In the genomic region with DNA sequence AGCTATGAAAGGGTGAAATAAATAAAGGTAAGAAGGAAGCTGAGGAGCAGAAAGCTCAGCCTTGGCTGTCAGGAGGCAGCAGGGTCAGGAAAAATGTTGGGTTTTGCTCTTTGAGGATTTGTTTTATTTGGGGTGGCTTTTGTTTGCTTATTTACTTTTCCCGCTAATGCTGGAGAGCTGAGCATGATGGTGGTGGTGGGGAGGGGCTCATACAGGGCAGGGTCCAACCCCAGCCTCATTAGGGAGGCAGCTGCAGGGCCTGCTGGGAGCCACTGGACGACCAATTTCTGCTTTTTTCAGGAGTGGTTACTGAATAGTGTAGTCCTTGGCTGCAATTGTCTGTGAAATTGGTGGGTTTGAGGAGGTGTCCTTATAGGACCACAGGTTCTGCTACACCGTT, we compare ENCODE assay signal across 10 cellular contexts. TPM values are rescaled to one million over a fixed set of nuclear protein-coding genes. Genes with fewer than 3 reads are reported as not detected.
DNase-seq lines count a peak whose midpoint lies in the region; ATAC-seq lines count a peak whose summit lies in the region.
"Had no signal": no experiment of that assay in that cellular context is flagged by ENCODE, and none has a peak within 500 bp of the region (broad histone marks: within the 10 kb centered on the region; RNA-seq: fewer than 3 reads in every experiment).

No MANE protein-coding gene starts in this region.

- H3K36me3 Mint-ChIP-seq in activated naive CD8-positive, alpha-beta T cell treated with anti-CD3 and anti-CD28 coated beads, Interleukin-2, amount 10 ng/mL, durations not matched to agents 7 days and 5 days: peaks cover 51% of the 10 kb centered on the region
- H3K36me3 Mint-ChIP-seq in natural killer cell treated with Interleukin-12 subunit alpha and Interleukin-12 subunit beta and Interleukin-15 and Interleukin-18, amount 100 ng/mL, for 72 hours: peaks cover 19% of the 10 kb centered on the region

- H3K27me3 Mint-ChIP-seq in activated naive CD8-positive, alpha-beta T cell treated with anti-CD3 and anti-CD28 coated beads, Interleukin-2, amount 10 ng/mL, durations not matched to agents 7 days and 5 days: no peaks in the 10 kb centered on the region
- no peaks in the 10 kb centered on the region for H3K27me3 Mint-ChIP-seq in natural killer cell treated with Interleukin-12 subunit alpha and Interleukin-12 subunit beta and Interleukin-15 and Interleukin-18, amount 100 ng/mL, for 72 hours

- H3K9me3 Mint-ChIP-seq in activated naive CD8-positive, alpha-beta T cell treated with anti-CD3 and anti-CD28 coated beads, Interleukin-2, amount 10 ng/mL, durations not matched to agents 7 days and 5 days: no peaks in the 10 kb centered on the region
- H3K9me3 Mint-ChIP-seq in natural killer cell treated with Interleukin-12 subunit alpha and Interleukin-12 subunit beta and Interleukin-15 and Interleukin-18, amount 100 ng/mL, for 72 hours: no peaks in the 10 kb centered on the region

- peak; percentile 48 for DNase-seq in NCI-H748 (lab: John Stamatoyannopoulos, UW; ENCODE audit: unreplicated experiment)
- DNase-seq in NCI-H748 treated with DMSO at 0.1 percent for 48 hours (lab: John Stamatoyannopoulos, UW): no peak
- peak; percentile 37 for DNase-seq in HuH-7 (ENCODE audit: low spot score)
- DNase-seq in activated naive CD8-positive, alpha-beta T cell treated with anti-CD3 and anti-CD28 coated beads, Interleukin-2, amount 10 ng/mL, durations not matched to agents 7 days and 5 days: no peak
- DNase-seq in natural killer cell treated with Interleukin-12 subunit alpha and Interleukin-12 subunit beta and Interleukin-15 and Interleukin-18, amount 100 ng/mL, for 72 hours (ENCODE audit: low spot score): no peak
- no peak for DNase-seq in GM19238 (ENCODE audit: insufficient read length, low spot score)
- no peak for DNase-seq in NCI-H510A treated with DMSO at 0.1 percent for 48 hours (lab: John Stamatoyannopoulos, UW)
- DNase-seq in ureter (ENCODE audit: low spot score): no peak
- DNase-seq: NCI-H2107 had no signal

- ATAC-seq in activated naive CD8-positive, alpha-beta T cell treated with anti-CD3 and anti-CD28 coated beads, Interleukin-2, amount 10 ng/mL, durations not matched to agents 7 days and 5 days (ENCODE audit: low read depth): no peak
- ATAC-seq in natural killer cell treated with Interleukin-12 subunit alpha and Interleukin-12 subunit beta and Interleukin-15 and Interleukin-18, amount 100 ng/mL, for 72 hours: no peak
- ATAC-seq: Panc1 had no signal

- peak overlapping the region; percentile 81 for H3K27ac Mint-ChIP-seq in activated naive CD8-positive, alpha-beta T cell treated with anti-CD3 and anti-CD28 coated beads, Interleukin-2, amount 10 ng/mL, durations not matched to agents 7 days and 5 days
- H3K27ac Mint-ChIP-seq in natural killer cell treated with Interleukin-12 subunit alpha and Interleukin-12 subunit beta and Interleukin-15 and Interleukin-18, amount 100 ng/mL, for 72 hours: peak overlapping the region; percentile 75 to 78

- POLR2A ChIA-PET in activated naive CD8-positive, alpha-beta T cell treated with anti-CD3 and anti-CD28 coated beads, Interleukin-2, amount 10 ng/mL, durations not matched to agents 7 days and 5 days (lab: Charles Lee): interaction anchor here (1.0 to 2.8 kb wide), 7 partner anchors 8 to 74 kb away, joined by 3 to 23 read pairs (median 5); no protein-coding TSS in a partner anchor

- peaks cover 53% of the 10 kb centered on the region for H3K4me1 Mint-ChIP-seq in activated naive CD8-positive, alpha-beta T cell treated with anti-CD3 and anti-CD28 coated beads, Interleukin-2, amount 10 ng/mL, durations not matched to agents 7 days and 5 days
- H3K4me1 Mint-ChIP-seq in natural killer cell treated with Interleukin-12 subunit alpha and Interleukin-12 subunit beta and Interleukin-15 and Interleukin-18, amount 100 ng/mL, for 72 hours (ENCODE audit: low read depth in 2 of 2): peaks cover 52 to 75% of the 10 kb centered on the region in 2 donors

- H3K4me3 Mint-ChIP-seq in activated naive CD8-positive, alpha-beta T cell treated with anti-CD3 and anti-CD28 coated beads, Interleukin-2, amount 10 ng/mL, durations not matched to agents 7 days and 5 days: peak overlapping the region; percentile 66
- peak overlapping the region; percentile 78 for H3K4me3 Mint-ChIP-seq in natural killer cell treated with Interleukin-12 subunit alpha and Interleukin-12 subunit beta and Interleukin-15 and Interleukin-18, amount 100 ng/mL, for 72 hours

RNA-seq across cellular contexts. Expression of gene CCM2, which starts 36.3 kb away (rescaled TPM):
- 100 to 1,000 TPM; 126 to 132 TPM for total RNA-seq in activated naive CD8-positive, alpha-beta T cell treated with anti-CD3 and anti-CD28 coated beads, Interleukin-2, amount 10 ng/mL, durations not matched to agents 7 days and 5 days
- 10 to 100 TPM; 59.2 to 68.4 TPM for total RNA-seq in natural killer cell treated with Interleukin-12 subunit alpha and Interleukin-12 subunit beta and Interleukin-15 and Interleukin-18, amount 100 ng/mL, for 72 hours
- total RNA-seq in ureter: 31.1 TPM

RNA-seq across cellular contexts. Expression of gene NACAD, which starts 52.5 kb away (rescaled TPM):
- total RNA-seq in activated naive CD8-positive, alpha-beta T cell treated with anti-CD3 and anti-CD28 coated beads, Interleukin-2, amount 10 ng/mL, durations not matched to agents 7 days and 5 days: under 1 TPM; 0.08 to 0.11 TPM
- total RNA-seq in natural killer cell treated with Interleukin-12 subunit alpha and Interleukin-12 subunit beta and Interleukin-15 and Interleukin-18, amount 100 ng/mL, for 72 hours: 1 to 10 TPM; 1.1 to 1.9 TPM
- 5.7 TPM for total RNA-seq in ureter

RNA-seq across cellular contexts. Expression of gene MYO1G, which starts 57.5 kb away (rescaled TPM):
- 100 to 1,000 TPM; 382 to 403 TPM for total RNA-seq in activated naive CD8-positive, alpha-beta T cell treated with anti-CD3 and anti-CD28 coated beads, Interleukin-2, amount 10 ng/mL, durations not matched to agents 7 days and 5 days
- total RNA-seq in natural killer cell treated with Interleukin-12 subunit alpha and Interleukin-12 subunit beta and Interleukin-15 and Interleukin-18, amount 100 ng/mL, for 72 hours: 100 to 1,000 TPM; 465 to 518 TPM
- 6.0 TPM for total RNA-seq in ureter

Comparison
In these comparisons a context has a peak if more than half of its experiments do, and no peak if none do; other contexts are left out.
1. DNase-seq: peak in NCI-H748 (single experiment) and HuH-7 (single experiment); none in NCI-H748 treated with DMSO at 0.1 percent for 48 hours (single experiment), activated naive CD8-positive, alpha-beta T cell treated with anti-CD3 and anti-CD28 coated beads, Interleukin-2, amount 10 ng/mL, durations not matched to agents 7 days and 5 days (single experiment), natural killer cell treated with Interleukin-12 subunit alpha and Interleukin-12 subunit beta and Interleukin-15 and Interleukin-18, amount 100 ng/mL, for 72 hours (single experiment), GM19238 (single experiment), NCI-H510A treated with DMSO at 0.1 percent for 48 hours (single experiment) and ureter (single experiment).
2. RNA of gene MYO1G, which starts 57.5 kb away (total RNA-seq): 465 to 518 TPM in natural killer cell treated with Interleukin-12 subunit alpha and Interleukin-12 subunit beta and Interleukin-15 and Interleukin-18, amount 100 ng/mL, for 72 hours and 382 to 403 TPM in activated naive CD8-positive, alpha-beta T cell treated with anti-CD3 and anti-CD28 coated beads, Interleukin-2, amount 10 ng/mL, durations not matched to agents 7 days and 5 days; 6.0 TPM in ureter (single experiment); every median in the first group is over 10 times any median in the second.